In the genomic region with DNA sequence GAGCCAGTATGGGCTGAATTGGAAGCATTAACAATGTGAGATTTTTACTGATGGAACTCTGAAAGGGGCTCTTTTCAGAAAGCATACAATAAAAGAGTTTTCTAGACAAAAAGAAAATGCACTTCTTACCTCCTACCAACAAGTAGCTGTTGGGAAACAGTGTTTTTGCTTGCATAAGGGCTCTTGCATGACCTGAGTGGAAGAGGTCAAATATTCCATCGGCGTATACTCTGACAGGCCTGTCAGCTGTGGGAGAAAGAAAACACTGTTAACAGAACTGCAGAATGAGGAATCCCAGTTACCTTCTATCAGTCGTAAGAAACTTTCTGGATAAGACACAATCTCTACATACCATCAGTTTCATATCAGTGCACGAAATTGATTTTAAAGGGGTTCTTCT, we compare ENCODE assay signal across 26 cellular contexts. TPM values are rescaled to one million over a fixed set of nuclear protein-coding genes. Genes with fewer than 3 reads are reported as not detected.
DNase-seq lines count a peak whose midpoint lies in the region; TF ChIP-seq lines count a peak whose summit lies in the region.
"Had no signal": no experiment of that assay in that cellular context is flagged by ENCODE, and none has a peak within 500 bp of the region (broad histone marks: within the 10 kb centered on the region; RNA-seq: fewer than 3 reads in every experiment).

No MANE protein-coding gene starts in this region.

- no peaks in the 10 kb centered on the region for H3K27me3 Mint-ChIP-seq in nephron (ENCODE audit: low read depth)
- H3K27me3 Mint-ChIP-seq in activated CD4-positive, alpha-beta T cell treated with anti-CD3 and anti-CD28 coated beads, Interleukin-2, amount 10 ng/mL, durations not matched to agents 7 days and 5 days: peaks cover 6% of the 10 kb centered on the region

- TF ChIP-seq RAD21 in SK-N-SH (IDR thresholded peaks at IDR 0.05; ENCODE audit: low read length): no peak

- H3F3A ChIP-seq in SK-N-SH (replicated peaks; ENCODE audit: insufficient read depth): no peaks in the 10 kb centered on the region

- H3K9me3 ChIP-seq in hepatocyte (ENCODE audit: low read depth): no peaks in the 10 kb centered on the region
- H3K9me3 ChIP-seq in SK-N-SH: no peaks in the 10 kb centered on the region
- H3K9me3 ChIP-seq: sigmoid colon, transverse colon had no signal

- H3K27ac Mint-ChIP-seq in nephron: peak overlapping the region; percentile 92 to 94 (median 93)
- no peak overlapping the region for H3K27ac Mint-ChIP-seq in activated CD4-positive, alpha-beta T cell treated with anti-CD3 and anti-CD28 coated beads, Interleukin-2, amount 10 ng/mL, durations not matched to agents 7 days and 5 days
- H3K27ac Mint-ChIP-seq: activated CD8-positive, alpha-beta T cell treated with anti-CD3 and anti-CD28 coated beads, Interleukin-2, amount 10 ng/mL, durations not matched to agents 7 days and 5 days; activated naive CD4-positive, alpha-beta T cell treated with anti-CD3 and anti-CD28 coated beads for 36 hours; immature natural killer cell had no signal

- no peaks in the 10 kb centered on the region for H3K9me3 Mint-ChIP-seq in nephron
- H3K9me3 Mint-ChIP-seq in activated CD4-positive, alpha-beta T cell treated with anti-CD3 and anti-CD28 coated beads, Interleukin-2, amount 10 ng/mL, durations not matched to agents 7 days and 5 days: no peaks in the 10 kb centered on the region
- H3K9me3 Mint-ChIP-seq: activated naive CD4-positive, alpha-beta T cell treated with anti-CD3 and anti-CD28 coated beads for 36 hours; immature natural killer cell had no signal

- H3K9ac ChIP-seq in SK-N-SH: no peak overlapping the region

- no peak for TF ChIP-seq CTCF in hepatocyte (IDR thresholded peaks at IDR 0.05; ENCODE audit: poor library complexity)
- no peak for TF ChIP-seq CTCF in nephron (IDR thresholded peaks at IDR 0.05; ENCODE audit: unreplicated experiment in 3 of 3)
- TF ChIP-seq CTCF in SK-N-SH (IDR thresholded peaks at IDR 0.05): no peak

- peak overlapping the region in 1 of 3 experiments; percentile 35 for H3K4me3 Mint-ChIP-seq in nephron
- H3K4me3 Mint-ChIP-seq in activated CD4-positive, alpha-beta T cell treated with anti-CD3 and anti-CD28 coated beads, Interleukin-2, amount 10 ng/mL, durations not matched to agents 7 days and 5 days: no peak overlapping the region
- H3K4me3 Mint-ChIP-seq: activated CD8-positive, alpha-beta T cell treated with anti-CD3 and anti-CD28 coated beads, Interleukin-2, amount 10 ng/mL, durations not matched to agents 7 days and 5 days; activated naive CD4-positive, alpha-beta T cell treated with anti-CD3 and anti-CD28 coated beads for 36 hours; immature natural killer cell had no signal

- CTCF ChIA-PET in SK-N-SH (lab: Yijun Ruan, JAX): no interaction called here
- CTCF ChIA-PET in activated CD4-positive, alpha-beta T cell treated with anti-CD3 and anti-CD28 coated beads, Interleukin-2, amount 10 ng/mL, durations not matched to agents 7 days and 5 days (lab: Charles Lee): no interaction called here

- H3K4me3 ChIP-seq in hepatocyte (no peak overlapping the region), SK-N-SH (ENCODE audit: low read depth in 2 of 2, low read length in 1 of 2) (no peak overlapping the region)
- H3K4me3 ChIP-seq: sigmoid colon, transverse colon had no signal

- peaks cover 30% of the 10 kb centered on the region for H3K4me1 Mint-ChIP-seq in nephron
- H3K4me1 Mint-ChIP-seq in activated CD4-positive, alpha-beta T cell treated with anti-CD3 and anti-CD28 coated beads, Interleukin-2, amount 10 ng/mL, durations not matched to agents 7 days and 5 days: no peaks in the 10 kb centered on the region
- H3K4me1 Mint-ChIP-seq: immature natural killer cell had no signal

- H4K20me1 ChIP-seq in hepatocyte (ENCODE audit: insufficient read depth, poor library complexity, severe bottlenecking) (no peaks in the 10 kb centered on the region), SK-N-SH (ENCODE audit: insufficient read depth) (no peaks in the 10 kb centered on the region)

- H3K27me3 ChIP-seq in hepatocyte (no peaks in the 10 kb centered on the region), SK-N-SH (ENCODE audit: insufficient read depth) (no peaks in the 10 kb centered on the region)
- H3K27me3 ChIP-seq: brain microvascular endothelial cell, sigmoid colon, transverse colon had no signal

- POLR2A ChIA-PET in SK-N-SH (lab: Yijun Ruan, JAX): no interaction called here
- POLR2A ChIA-PET in activated CD4-positive, alpha-beta T cell treated with anti-CD3 and anti-CD28 coated beads, Interleukin-2, amount 10 ng/mL, durations not matched to agents 7 days and 5 days (lab: Charles Lee): no interaction called here

- no peaks in the 10 kb centered on the region for H3K9me2 ChIP-seq in hepatocyte (replicated peaks; ENCODE audit: insufficient read depth)
- H3K9me2 ChIP-seq in SK-N-SH: no peaks in the 10 kb centered on the region

- DNase-seq in GF-D8 (lab: John Stamatoyannopoulos, UW) (peak; percentile 37), SKM-1 (lab: John Stamatoyannopoulos, UW; ENCODE audit: unreplicated experiment) (peak; percentile 34), hepatocyte (ENCODE audit: low spot score) (peak; percentile 26), SK-N-SH (no peak), NCI-H748 (lab: John Stamatoyannopoulos, UW; ENCODE audit: unreplicated experiment) (no peak), NK-92 (lab: John Stamatoyannopoulos, UW; ENCODE audit: unreplicated experiment) (no peak)
- DNase-seq in activated CD4-positive, alpha-beta T cell treated with anti-CD3 and anti-CD28 coated beads, Interleukin-2, amount 10 ng/mL, durations not matched to agents 7 days and 5 days: no peak
- DNase-seq: activated CD4-positive, CD25-positive, alpha-beta regulatory T cell treated with anti-CD3 and anti-CD28 coated beads, Interleukin-2, amount 50 U/mL, for 72 hours; activated CD8-positive, alpha-beta T cell treated with anti-CD3 and anti-CD28 coated beads, Interleukin-2, amount 10 ng/mL, durations not matched to agents 7 days and 5 days; activated naive CD4-positive, alpha-beta T cell treated with anti-CD3 and anti-CD28 coated beads for 36 hours; brain microvascular endothelial cell; DMS 273 treated with DMSO at 0.1 percent for 48 hours; EL; H7; immature natural killer cell; IMR-90; left colon; NCI-H1092 treated with DMSO at 0.1 percent for 48 hours; NCI-H1694 treated with DMSO at 0.1 percent for 48 hours; PC-3; sigmoid colon; stimulated activated CD4-positive, alpha-beta T cell treated with anti-CD3 and anti-CD28 coated beads, Interleukin-4, amount 100 ng/mL, for 4 hours; T-helper 2 cell; transverse colon had no signal

- H3K4me2 ChIP-seq in hepatocyte (no peak overlapping the region), SK-N-SH (no peak overlapping the region)

- H3K36me3 ChIP-seq in hepatocyte (replicated peaks; ENCODE audit: insufficient read depth, low read depth) (no peaks in the 10 kb centered on the region), SK-N-SH (replicated peaks in 1 of 2; ENCODE audit: control insufficient read depth in 1 of 2, insufficient read depth in 2 of 2, low read length in 1 of 2) (no peaks in the 10 kb centered on the region)
- H3K36me3 ChIP-seq: brain microvascular endothelial cell, sigmoid colon, transverse colon had no signal

- H3K79me2 ChIP-seq in hepatocyte (no peaks in the 10 kb centered on the region), SK-N-SH (ENCODE audit: insufficient read depth) (no peaks in the 10 kb centered on the region)

- peaks cover 21% of the 10 kb centered on the region for H3K36me3 Mint-ChIP-seq in nephron (ENCODE audit: low read depth)
- no peaks in the 10 kb centered on the region for H3K36me3 Mint-ChIP-seq in activated CD4-positive, alpha-beta T cell treated with anti-CD3 and anti-CD28 coated beads, Interleukin-2, amount 10 ng/mL, durations not matched to agents 7 days and 5 days (ENCODE audit: low read depth)
- H3K36me3 Mint-ChIP-seq: immature natural killer cell had no signal

- WGBS in hepatocyte (ENCODE audit: low lambda C conversion rate, missing lambda C conversion rate): 36% methylated on average over 4 of the region's 4 CpGs
- 39% methylated on average over 4 of the region's 4 CpGs for WGBS in SK-N-SH (ENCODE audit: low lambda C conversion rate)

- no peak for TF ChIP-seq EP300 in SK-N-SH (IDR thresholded peaks at IDR 0.05; ENCODE audit: borderline replicate concordance in 1 of 2, low read depth in 1 of 2, low read length in 1 of 2)

- H3K27ac ChIP-seq in hepatocyte: no peak overlapping the region
- no peak overlapping the region for H3K27ac ChIP-seq in SK-N-SH (ENCODE audit: low read depth in 2 of 2, low read length in 1 of 2)
- H3K27ac ChIP-seq: brain microvascular endothelial cell, sigmoid colon, transverse colon had no signal

- H3K4me1 ChIP-seq in hepatocyte (ENCODE audit: insufficient read depth): peaks cover 5% of the 10 kb centered on the region
- no peaks in the 10 kb centered on the region for H3K4me1 ChIP-seq in SK-N-SH (ENCODE audit: control insufficient read depth in 1 of 2, insufficient read depth in 2 of 2, low read depth in 1 of 2, low read length in 1 of 2)
- H3K4me1 ChIP-seq: sigmoid colon, transverse colon had no signal

- no peak overlapping the region for H2AFZ ChIP-seq in hepatocyte
- H2AFZ ChIP-seq in SK-N-SH (ENCODE audit: low read depth): no peak overlapping the region

TF ChIP-seq in SK-N-SH, 30 proteins besides CTCF, POLR2A, EP300 and RAD21 (continues in another document):
- TF ChIP-seq GATA2 (CRISPR knock-in tag; IDR thresholded peaks at IDR 0.05) (no peak), MAX (IDR thresholded peaks at IDR 0.05; ENCODE audit: low read depth) (no peak), RFX5 (IDR thresholded peaks at IDR 0.05; ENCODE audit: low read length) (no peak), SMC3 (IDR thresholded peaks at IDR 0.05; ENCODE audit: low read depth, low read length) (no peak), RXRA (IDR thresholded peaks at IDR 0.05; ENCODE audit: borderline replicate concordance, low read depth) (no peak), EZH2phosphoT487 (IDR thresholded peaks at IDR 0.05; ENCODE audit: borderline replicate concordance, low read depth) (no peak)

RNA-seq across cellular contexts. Expression of gene PCYT1B, which starts 39.5 kb away (rescaled TPM):
- 17.1 and 19.8 TPM in 2 replicates for total RNA-seq in hepatocyte
- 5.8 and 7.8 TPM in 2 replicates for polyA plus RNA-seq in hepatocyte
- polyA plus RNA-seq in SK-N-SH (2012; rRNA removed): 2.6 and 3.1 TPM in 2 replicates
- polyA plus RNA-seq in SK-N-SH (2012; cell fraction: cytosol; rRNA removed): 2.3 and 3.2 TPM in 2 replicates
- polyA plus RNA-seq in SK-N-SH (2012; cell fraction: nucleus; rRNA removed): 1.9 and 2.5 TPM in 2 replicates
- total RNA-seq in activated CD4-positive, alpha-beta T cell treated with anti-CD3 and anti-CD28 coated beads, Interleukin-2, amount 10 ng/mL, durations not matched to agents 7 days and 5 days: not detected
- total RNA-seq: activated CD8-positive, alpha-beta T cell treated with anti-CD3 and anti-CD28 coated beads, Interleukin-2, amount 10 ng/mL, durations not matched to agents 7 days and 5 days; PC-3 had no signal
- polyA plus RNA-seq: BJ had no signal

Comparison
In these comparisons a context has a peak if more than half of its experiments do, and no peak if none do; other contexts are left out.
1. DNase-seq: peak in GF-D8 (single experiment), SKM-1 (single experiment) and hepatocyte (single experiment); none in SK-N-SH (single experiment), NCI-H748 (single experiment), activated CD4-positive, alpha-beta T cell treated with anti-CD3 and anti-CD28 coated beads, Interleukin-2, amount 10 ng/mL, durations not matched to agents 7 days and 5 days (single experiment) and NK-92 (single experiment).
2. RNA of gene PCYT1B, which starts 39.5 kb away (total RNA-seq): 17.1 to 19.8 TPM in hepatocyte; not detected in activated CD4-positive, alpha-beta T cell treated with anti-CD3 and anti-CD28 coated beads, Interleukin-2, amount 10 ng/mL, durations not matched to agents 7 days and 5 days; every median in the first group is over 10 times any median in the second.